18 cellular contexts compared by ENCODE assay signal in genomic region chr5:170173227-170173626, GRCh38. TPM values are rescaled to one million over a fixed set of nuclear protein-coding genes. Genes with fewer than 3 reads are reported as not detected.
DNase-seq lines count a peak whose midpoint lies in the region; TF ChIP-seq lines count a peak whose summit lies in the region.
"Had no signal": no experiment of that assay in that cellular context is flagged by ENCODE, and none has a peak within 500 bp of the region (broad histone marks: within the 10 kb centered on the region; RNA-seq: fewer than 3 reads in every experiment).

No MANE protein-coding gene starts in this region.

- H3K27me3 Mint-ChIP-seq in activated CD4-positive, alpha-beta memory T cell treated with anti-CD3 and anti-CD28 coated beads, Interleukin-2, amount 10 ng/mL, durations not matched to agents 7 days and 5 days, result peaks cover 21% of the 10 kb centered on the region

- no peaks in the 10 kb centered on the region for H3K36me3 Mint-ChIP-seq in activated CD4-positive, alpha-beta memory T cell treated with anti-CD3 and anti-CD28 coated beads, Interleukin-2, amount 10 ng/mL, durations not matched to agents 7 days and 5 days (ENCODE audit: low read depth)

- CTCF ChIA-PET in activated CD4-positive, alpha-beta memory T cell treated with anti-CD3 and anti-CD28 coated beads, Interleukin-2, amount 10 ng/mL, durations not matched to agents 7 days and 5 days (lab: Charles Lee), result interaction anchor here (3.1 kb wide), 1 partner anchor 12 kb away, joined by 14 read pairs; no protein-coding TSS in a partner anchor

- peak; percentile 54 for DNase-seq in GM03348 (ENCODE audit: low spot score)
- peak; percentile 67 for DNase-seq in MG63
- DNase-seq in choroid plexus epithelial cell (ENCODE audit: low read depth), result peak; percentile 4
- DNase-seq in renal cortical epithelial cell (ENCODE audit: low read depth), result peak; percentile 58
- no peak for DNase-seq in activated gamma-delta T cell (lab: John Stamatoyannopoulos, UW)
- no peak for DNase-seq in activated CD4-positive, alpha-beta memory T cell treated with anti-CD3 and anti-CD28 coated beads, Interleukin-2, amount 10 ng/mL, durations not matched to agents 7 days and 5 days
- DNase-seq in NCI-H2227 (lab: John Stamatoyannopoulos, UW; ENCODE audit: unreplicated experiment), result no peak
- DNase-seq: activated CD4-positive, alpha-beta T cell treated with anti-CD3 and anti-CD28 coated beads, Interleukin-2, amount 50 U/mL, for 4 hours; activated T-cell treated with anti-CD3 and anti-CD28 coated beads, Interleukin-2, amount 50 U/mL, for 4 hours; DMS79 treated with DMSO at 0.1 percent for 48 hours; glutamatergic neuron; NCI-H1092; NCI-H2171 treated with DMSO at 0.1 percent for 48 hours; NK-92 treated with Interleukin-12 subunit alpha and Interleukin-12 subunit beta, amount 100 ng/mL, for 24 hours had no signal

- no peaks in the 10 kb centered on the region for H3K4me1 Mint-ChIP-seq in activated CD4-positive, alpha-beta memory T cell treated with anti-CD3 and anti-CD28 coated beads, Interleukin-2, amount 10 ng/mL, durations not matched to agents 7 days and 5 days

- no peaks in the 10 kb centered on the region for H3K9me3 Mint-ChIP-seq in activated CD4-positive, alpha-beta memory T cell treated with anti-CD3 and anti-CD28 coated beads, Interleukin-2, amount 10 ng/mL, durations not matched to agents 7 days and 5 days
- H3K9me3 Mint-ChIP-seq: activated T-cell treated with anti-CD3 and anti-CD28 coated beads, Interleukin-2, amount 50 U/mL, for 4 hours had no signal

- H3K4me3 ChIP-seq in MG63 (no peak overlapping the region), choroid plexus epithelial cell (ENCODE audit: low read depth, low read length) (no peak overlapping the region)
- H3K4me3 ChIP-seq: GM12878, SK-N-MC, thoracic aorta had no signal

- H3K36me3 ChIP-seq in MG63, result no peaks in the 10 kb centered on the region
- H3K36me3 ChIP-seq: thoracic aorta had no signal

- H3K4me3 Mint-ChIP-seq in activated CD4-positive, alpha-beta memory T cell treated with anti-CD3 and anti-CD28 coated beads, Interleukin-2, amount 10 ng/mL, durations not matched to agents 7 days and 5 days, result no peak overlapping the region
- H3K4me3 Mint-ChIP-seq: activated T-cell treated with anti-CD3 and anti-CD28 coated beads, Interleukin-2, amount 50 U/mL, for 4 hours had no signal

- POLR2A ChIA-PET in activated CD4-positive, alpha-beta memory T cell treated with anti-CD3 and anti-CD28 coated beads, Interleukin-2, amount 10 ng/mL, durations not matched to agents 7 days and 5 days (lab: Charles Lee), result no interaction called here

- TF ChIP-seq CTCF in choroid plexus epithelial cell (conservative IDR thresholded peaks at IDR 0.05; ENCODE audit: low read depth, low read length), result no peak

- no peaks in the 10 kb centered on the region for H3K27me3 ChIP-seq in MG63

- H3K9me3 ChIP-seq in MG63, result no peaks in the 10 kb centered on the region
- H3K9me3 ChIP-seq: thoracic aorta had no signal

- no peak overlapping the region for H3K27ac Mint-ChIP-seq in activated CD4-positive, alpha-beta memory T cell treated with anti-CD3 and anti-CD28 coated beads, Interleukin-2, amount 10 ng/mL, durations not matched to agents 7 days and 5 days

RNA-seq across cellular contexts. Expression of gene C5orf58, which starts 59.6 kb away (rescaled TPM):
- total RNA-seq in MG63 (2014; rRNA removed; shearing (Covaris generic); ENCODE audit: low replicate concordance), result not detected in 2 replicates
- not detected in 2 replicates for total RNA-seq in renal cortical epithelial cell
- not detected for total RNA-seq in activated CD4-positive, alpha-beta memory T cell treated with anti-CD3 and anti-CD28 coated beads, Interleukin-2, amount 10 ng/mL, durations not matched to agents 7 days and 5 days
- total RNA-seq: activated T-cell treated with anti-CD3 and anti-CD28 coated beads, Interleukin-2, amount 50 U/mL, for 4 hours; endothelial cell of umbilical vein; GM12878; thoracic aorta had no signal

Comparison
In these comparisons a context has a peak if more than half of its experiments do, and no peak if none do; other contexts are left out.
1. DNase-seq: peak in GM03348 (single experiment), MG63 (single experiment), choroid plexus epithelial cell (single experiment) and renal cortical epithelial cell (single experiment); none in activated gamma-delta T cell (single experiment), activated CD4-positive, alpha-beta memory T cell treated with anti-CD3 and anti-CD28 coated beads, Interleukin-2, amount 10 ng/mL, durations not matched to agents 7 days and 5 days (single experiment) and NCI-H2227 (single experiment).